In genomic region chr17:41894791-41895331, GRCh38 we compare ENCODE assay signal across 10 cellular contexts. TPM values are rescaled to one million over a fixed set of nuclear protein-coding genes. Genes with fewer than 3 reads are reported as not detected.
DNase-seq lines count a peak whose midpoint lies in the region; TF ChIP-seq lines count a peak whose summit lies in the region.
"Had no signal": no experiment of that assay in that cellular context is flagged by ENCODE, and none has a peak within 500 bp of the region (broad histone marks: within the 10 kb centered on the region; RNA-seq: fewer than 3 reads in every experiment).

No MANE protein-coding gene starts in this region.

- peak; percentile 64 for DNase-seq in HS-5 (ENCODE audit: low read depth)
- no peak for DNase-seq in endothelial cell (ENCODE audit: low spot score)
- DNase-seq in activated T-cell treated with anti-CD3 and anti-CD28 coated beads, Interleukin-2, amount 50 U/mL, for 1 hour, result no peak
- no peak for DNase-seq in inferior parietal cortex (ENCODE audit: extremely low spot score)
- no peak for DNase-seq in GDM1 (lab: John Stamatoyannopoulos, UW)
- no peak for DNase-seq in effector CD4-positive, alpha-beta T cell
- DNase-seq: naive B cell, NCI-H1092 had no signal

- no peak overlapping the region for H3K4me3 ChIP-seq in mesodermal cell (ENCODE audit: extremely low read depth, insufficient read depth, low read length, poor library complexity, severe bottlenecking)

- TF ChIP-seq CTCF in 22Rv1 (IDR thresholded peaks at IDR 0.05) (no peak), endothelial cell (IDR thresholded peaks at IDR 0.05; ENCODE audit: unreplicated experiment) (no peak)

- peaks cover 23% of the 10 kb centered on the region for H3K4me1 ChIP-seq in mesodermal cell (ENCODE audit: control insufficient read depth, insufficient read depth, low read length, poor library complexity, severe bottlenecking)

- WGBS in mesodermal cell (ENCODE audit: insufficient coverage in 2 of 2), 2 experiments, result 44 to 65% methylated on average over 2 to 4 of the region's 7 CpGs

- peaks cover 95% of the 10 kb centered on the region for H3K36me3 ChIP-seq in mesodermal cell (ENCODE audit: control insufficient read depth, insufficient read depth, low read length)

- H3K4me1 Mint-ChIP-seq in endothelial cell (ENCODE audit: unreplicated experiment), result peaks cover 10% of the 10 kb centered on the region

- no peak overlapping the region for H3K4me3 Mint-ChIP-seq in endothelial cell (ENCODE audit: unreplicated experiment)

- no peaks in the 10 kb centered on the region for H3K9me3 ChIP-seq in mesodermal cell (ENCODE audit: control insufficient read depth, low read length)

- no peaks in the 10 kb centered on the region for H3K9me3 Mint-ChIP-seq in endothelial cell (ENCODE audit: unreplicated experiment)
- H3K9me3 Mint-ChIP-seq: naive B cell had no signal

- 0 out of 2 replicates have a peak overlapping the region, but pooled peaks have one; percentile 10 for H3K27ac ChIP-seq in 22Rv1
- H3K27ac ChIP-seq in mesodermal cell (ENCODE audit: low read depth, low read length, severe bottlenecking), result peak overlapping the region; percentile 46

- peak overlapping the region; percentile 70 for H3K27ac Mint-ChIP-seq in endothelial cell (ENCODE audit: unreplicated experiment)

- peaks cover 57% of the 10 kb centered on the region for H3K36me3 Mint-ChIP-seq in endothelial cell (ENCODE audit: low read depth, unreplicated experiment)

- H3K27me3 Mint-ChIP-seq in endothelial cell (ENCODE audit: unreplicated experiment), result no peaks in the 10 kb centered on the region
- H3K27me3 Mint-ChIP-seq: naive B cell had no signal

RNA-seq across cellular contexts. Expression of gene ACLY, which starts 23.9 kb away (rescaled TPM):
- 376 TPM for total RNA-seq in endothelial cell (ENCODE audit: unreplicated experiment)
- polyA plus RNA-seq in mesodermal cell (2013, experiment 1 of 2), result 278 TPM
- 242 TPM for polyA plus RNA-seq in mesodermal cell (2013, experiment 2 of 2)

RNA-seq across cellular contexts. Expression of gene KLHL11, which starts 29.6 kb away (rescaled TPM):
- 9.0 TPM for total RNA-seq in endothelial cell (ENCODE audit: unreplicated experiment)
- 4.6 TPM for polyA plus RNA-seq in mesodermal cell (2013, experiment 1 of 2)
- polyA plus RNA-seq in mesodermal cell (2013, experiment 2 of 2), result 4.8 TPM

RNA-seq across cellular contexts. Expression of gene ODAD4, which starts 35.6 kb away (rescaled TPM):
- 2.2 TPM for total RNA-seq in endothelial cell (ENCODE audit: unreplicated experiment)
- polyA plus RNA-seq in mesodermal cell (2013, experiment 1 of 2), result 2.9 TPM
- 2.3 TPM for polyA plus RNA-seq in mesodermal cell (2013, experiment 2 of 2)

RNA-seq across cellular contexts. Expression of gene KLHL10, which starts 57.2 kb away (rescaled TPM):
- total RNA-seq in endothelial cell (ENCODE audit: unreplicated experiment), result not detected
- 0.41 TPM for polyA plus RNA-seq in mesodermal cell (2013, experiment 1 of 2)
- polyA plus RNA-seq in mesodermal cell (2013, experiment 2 of 2), result not detected

RNA-seq across cellular contexts. Expression of gene NT5C3B, which starts 58.8 kb away (rescaled TPM):
- 79.9 TPM for total RNA-seq in endothelial cell (ENCODE audit: unreplicated experiment)
- polyA plus RNA-seq in mesodermal cell (2013, experiment 1 of 2), result 72.1 TPM
- 61.6 TPM for polyA plus RNA-seq in mesodermal cell (2013, experiment 2 of 2)
